Comparison of ENCODE assay signal across 2 cellular contexts in genomic region chr6:134148566-134148965, GRCh38.
TF ChIP-seq lines count a peak whose summit lies in the region.

No MANE protein-coding gene starts in this region.

TF ChIP-seq in GM23338, 12 proteins besides CTCF, POLR2A, EP300 and RAD21 (continued from another document):
- TF ChIP-seq, protein P1, sequence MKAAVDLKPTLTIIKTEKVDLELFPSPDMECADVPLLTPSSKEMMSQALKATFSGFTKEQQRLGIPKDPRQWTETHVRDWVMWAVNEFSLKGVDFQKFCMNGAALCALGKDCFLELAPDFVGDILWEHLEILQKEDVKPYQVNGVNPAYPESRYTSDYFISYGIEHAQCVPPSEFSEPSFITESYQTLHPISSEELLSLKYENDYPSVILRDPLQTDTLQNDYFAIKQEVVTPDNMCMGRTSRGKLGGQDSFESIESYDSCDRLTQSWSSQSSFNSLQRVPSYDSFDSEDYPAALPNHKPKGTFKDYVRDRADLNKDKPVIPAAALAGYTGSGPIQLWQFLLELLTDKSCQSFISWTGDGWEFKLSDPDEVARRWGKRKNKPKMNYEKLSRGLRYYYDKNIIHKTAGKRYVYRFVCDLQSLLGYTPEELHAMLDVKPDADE (IDR thresholded peaks at IDR 0.05), result no peak
- no peak for TF ChIP-seq EZH2phosphoT487 (IDR thresholded peaks at IDR 0.05; ENCODE audit: unreplicated experiment)
- TF ChIP-seq, protein P2, sequence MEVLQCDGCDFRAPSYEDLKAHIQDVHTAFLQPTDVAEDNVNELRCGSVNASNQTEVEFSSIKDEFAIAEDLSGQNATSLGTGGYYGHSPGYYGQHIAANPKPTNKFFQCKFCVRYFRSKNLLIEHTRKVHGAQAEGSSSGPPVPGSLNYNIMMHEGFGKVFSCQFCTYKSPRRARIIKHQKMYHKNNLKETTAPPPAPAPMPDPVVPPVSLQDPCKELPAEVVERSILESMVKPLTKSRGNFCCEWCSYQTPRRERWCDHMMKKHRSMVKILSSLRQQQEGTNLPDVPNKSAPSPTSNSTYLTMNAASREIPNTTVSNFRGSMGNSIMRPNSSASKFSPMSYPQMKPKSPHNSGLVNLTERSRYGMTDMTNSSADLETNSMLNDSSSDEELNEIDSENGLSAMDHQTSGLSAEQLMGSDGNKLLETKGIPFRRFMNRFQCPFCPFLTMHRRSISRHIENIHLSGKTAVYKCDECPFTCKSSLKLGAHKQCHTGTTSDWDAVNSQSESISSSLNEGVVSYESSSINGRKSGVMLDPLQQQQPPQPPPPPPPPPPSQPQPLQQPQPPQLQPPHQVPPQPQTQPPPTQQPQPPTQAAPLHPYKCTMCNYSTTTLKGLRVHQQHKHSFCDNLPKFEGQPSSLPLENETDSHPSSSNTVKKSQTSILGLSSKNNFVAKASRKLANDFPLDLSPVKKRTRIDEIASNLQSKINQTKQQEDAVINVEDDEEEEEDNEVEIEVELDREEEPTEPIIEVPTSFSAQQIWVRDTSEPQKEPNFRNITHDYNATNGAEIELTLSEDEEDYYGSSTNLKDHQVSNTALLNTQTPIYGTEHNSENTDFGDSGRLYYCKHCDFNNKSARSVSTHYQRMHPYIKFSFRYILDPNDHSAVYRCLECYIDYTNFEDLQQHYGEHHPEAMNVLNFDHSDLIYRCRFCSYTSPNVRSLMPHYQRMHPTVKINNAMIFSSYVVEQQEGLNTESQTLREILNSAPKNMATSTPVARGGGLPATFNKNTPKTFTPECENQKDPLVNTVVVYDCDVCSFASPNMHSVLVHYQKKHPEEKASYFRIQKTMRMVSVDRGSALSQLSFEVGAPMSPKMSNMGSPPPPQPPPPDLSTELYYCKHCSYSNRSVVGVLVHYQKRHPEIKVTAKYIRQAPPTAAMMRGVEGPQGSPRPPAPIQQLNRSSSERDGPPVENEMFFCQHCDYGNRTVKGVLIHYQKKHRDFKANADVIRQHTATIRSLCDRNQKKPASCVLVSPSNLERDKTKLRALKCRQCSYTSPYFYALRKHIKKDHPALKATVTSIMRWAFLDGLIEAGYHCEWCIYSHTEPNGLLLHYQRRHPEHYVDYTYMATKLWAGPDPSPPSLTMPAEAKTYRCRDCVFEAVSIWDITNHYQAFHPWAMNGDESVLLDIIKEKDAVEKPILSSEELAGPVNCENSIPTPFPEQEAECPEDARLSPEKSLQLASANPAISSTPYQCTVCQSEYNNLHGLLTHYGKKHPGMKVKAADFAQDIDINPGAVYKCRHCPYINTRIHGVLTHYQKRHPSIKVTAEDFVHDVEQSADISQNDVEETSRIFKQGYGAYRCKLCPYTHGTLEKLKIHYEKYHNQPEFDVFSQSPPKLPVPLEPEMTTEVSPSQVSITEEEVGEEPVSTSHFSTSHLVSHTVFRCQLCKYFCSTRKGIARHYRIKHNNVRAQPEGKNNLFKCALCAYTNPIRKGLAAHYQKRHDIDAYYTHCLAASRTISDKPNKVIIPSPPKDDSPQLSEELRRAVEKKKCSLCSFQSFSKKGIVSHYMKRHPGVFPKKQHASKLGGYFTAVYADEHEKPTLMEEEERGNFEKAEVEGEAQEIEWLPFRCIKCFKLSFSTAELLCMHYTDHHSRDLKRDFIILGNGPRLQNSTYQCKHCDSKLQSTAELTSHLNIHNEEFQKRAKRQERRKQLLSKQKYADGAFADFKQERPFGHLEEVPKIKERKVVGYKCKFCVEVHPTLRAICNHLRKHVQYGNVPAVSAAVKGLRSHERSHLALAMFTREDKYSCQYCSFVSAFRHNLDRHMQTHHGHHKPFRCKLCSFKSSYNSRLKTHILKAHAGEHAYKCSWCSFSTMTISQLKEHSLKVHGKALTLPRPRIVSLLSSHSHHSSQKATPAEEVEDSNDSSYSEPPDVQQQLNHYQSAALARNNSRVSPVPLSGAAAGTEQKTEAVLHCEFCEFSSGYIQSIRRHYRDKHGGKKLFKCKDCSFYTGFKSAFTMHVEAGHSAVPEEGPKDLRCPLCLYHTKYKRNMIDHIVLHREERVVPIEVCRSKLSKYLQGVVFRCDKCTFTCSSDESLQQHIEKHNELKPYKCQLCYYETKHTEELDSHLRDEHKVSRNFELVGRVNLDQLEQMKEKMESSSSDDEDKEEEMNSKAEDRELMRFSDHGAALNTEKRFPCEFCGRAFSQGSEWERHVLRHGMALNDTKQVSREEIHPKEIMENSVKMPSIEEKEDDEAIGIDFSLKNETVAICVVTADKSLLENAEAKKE (CRISPR knock-in tag; IDR thresholded peaks at IDR 0.05), result no peak
- no peak for TF ChIP-seq CREB1 (CRISPR knock-in tag; IDR thresholded peaks at IDR 0.05; ENCODE audit: low read depth)

TF ChIP-seq in IMR-90, 13 proteins besides CTCF, POLR2A, EP300 and RAD21 (continued from another document):
- no peak for TF ChIP-seq CHD1 (IDR thresholded peaks at IDR 0.05; ENCODE audit: low read depth, low read length)
- TF ChIP-seq, protein P3, sequence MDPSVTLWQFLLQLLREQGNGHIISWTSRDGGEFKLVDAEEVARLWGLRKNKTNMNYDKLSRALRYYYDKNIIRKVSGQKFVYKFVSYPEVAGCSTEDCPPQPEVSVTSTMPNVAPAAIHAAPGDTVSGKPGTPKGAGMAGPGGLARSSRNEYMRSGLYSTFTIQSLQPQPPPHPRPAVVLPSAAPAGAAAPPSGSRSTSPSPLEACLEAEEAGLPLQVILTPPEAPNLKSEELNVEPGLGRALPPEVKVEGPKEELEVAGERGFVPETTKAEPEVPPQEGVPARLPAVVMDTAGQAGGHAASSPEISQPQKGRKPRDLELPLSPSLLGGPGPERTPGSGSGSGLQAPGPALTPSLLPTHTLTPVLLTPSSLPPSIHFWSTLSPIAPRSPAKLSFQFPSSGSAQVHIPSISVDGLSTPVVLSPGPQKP (IDR thresholded peaks at IDR 0.05; ENCODE audit: borderline replicate concordance, low read depth, low read length), result no peak
- TF ChIP-seq BHLHE40 (IDR thresholded peaks at IDR 0.05; ENCODE audit: low read depth, low read length), result no peak
- no peak for TF ChIP-seq RFX5 (IDR thresholded peaks at IDR 0.05; ENCODE audit: low read depth, low read length)
- no peak for TF ChIP-seq CEBPB (IDR thresholded peaks at IDR 0.05; ENCODE audit: low read depth, low read length)
- no peak for TF ChIP-seq FOS (IDR thresholded peaks at IDR 0.05; ENCODE audit: low read depth, low read length)
- TF ChIP-seq MAFK (IDR thresholded peaks at IDR 0.05; ENCODE audit: low read depth, low read length), result no peak
- TF ChIP-seq SMC3 (IDR thresholded peaks at IDR 0.05; ENCODE audit: low read depth, low read length), result no peak
- TF ChIP-seq MAZ (IDR thresholded peaks at IDR 0.05; ENCODE audit: borderline replicate concordance, low read depth, low read length), result no peak
